In genomic region chr2:241358470-241358869, GRCh38 we compare ENCODE assay signal across 8 cellular contexts. TPM values are rescaled to one million over a fixed set of nuclear protein-coding genes. Genes with fewer than 3 reads are reported as not detected.
DNase-seq lines count a peak whose midpoint lies in the region; ATAC-seq and TF ChIP-seq lines count a peak whose summit lies in the region.

No MANE protein-coding gene starts in this region.

- DNase-seq in COLO829 (ENCODE audit: low spot score) (peak; percentile 67), NOMO-1 treated with DMSO at 0.1 percent for 48 hours (lab: John Stamatoyannopoulos, UW; ENCODE audit: unreplicated experiment) (peak; percentile 86), immature natural killer cell (no peak), AG08396 (ENCODE audit: low spot score) (no peak), posterior cingulate gyrus (no peak), suprapubic skin (ENCODE audit: low spot score in 2 of 2) (no peak)

- no peaks in the 10 kb centered on the region for H3K9me3 ChIP-seq in suprapubic skin

- no peaks in the 10 kb centered on the region for H3K27me3 ChIP-seq in suprapubic skin

- TF ChIP-seq EP300 in suprapubic skin (IDR thresholded peaks at IDR 0.05) = no peak

- H3K4me1 ChIP-seq in suprapubic skin = peaks cover 41% of the 10 kb centered on the region

- H3K9me3 Mint-ChIP-seq in immature natural killer cell = no peaks in the 10 kb centered on the region

- peaks cover 0 to 4% (median 3%) of the 10 kb centered on the region in 3 donors for H3K27me3 Mint-ChIP-seq in immature natural killer cell (ENCODE audit: low read depth in 3 of 3)

- peaks cover 3% of the 10 kb centered on the region for H3K36me3 ChIP-seq in suprapubic skin

- TF ChIP-seq CTCF in suprapubic skin (IDR thresholded peaks at IDR 0.05) = no peak

- no peak for TF ChIP-seq POLR2A in suprapubic skin (IDR thresholded peaks at IDR 0.05)

- ATAC-seq in GM21381 (IDR thresholded peaks at IDR 0.05; ENCODE audit: unreplicated experiment) (peak; percentile 28), GM21737 (IDR thresholded peaks at IDR 0.05; ENCODE audit: unreplicated experiment) (no peak)

- H3K4me1 Mint-ChIP-seq in immature natural killer cell = peaks cover 10 to 11% of the 10 kb centered on the region in 2 donors

- H3K27ac Mint-ChIP-seq in immature natural killer cell = no peak overlapping the region

- H3K4me3 ChIP-seq in suprapubic skin = no peak overlapping the region

- 72% methylated on average over 5 of the region's 5 CpGs for WGBS in suprapubic skin

- H3K36me3 Mint-ChIP-seq in immature natural killer cell = peaks cover 0 to 6% (median 4%) of the 10 kb centered on the region in 3 donors

- H3K27ac ChIP-seq in suprapubic skin = no peak overlapping the region

- intact Hi-C loops in posterior cingulate gyrus (cut with DNase I) = loop anchor here (5.0 kb wide), 1 partner anchor 41 kb away; the partner anchor contains the start of genes HDLBP and SEPTIN2

- H3K4me3 Mint-ChIP-seq in immature natural killer cell = peak overlapping the region in 3 of 5 donors; percentile 4 to 42 (median 22)

RNA-seq across cellular contexts. Expression of gene FARP2, which starts 2.4 kb away (rescaled TPM):
- polyA plus RNA-seq in immature natural killer cell = 1 to 10 TPM; 5.3 to 8.3 (median 8.2) TPM
- total RNA-seq in suprapubic skin = 100 to 1,000 TPM in 2 of 4 donors, 10 to 100 TPM in 2; 70.0 to 185 (median 95.5) TPM

RNA-seq across cellular contexts. Expression of gene SEPTIN2, which starts 42.7 kb away (rescaled TPM):
- 100 to 1,000 TPM; 204 to 249 (median 207) TPM for polyA plus RNA-seq in immature natural killer cell
- total RNA-seq in suprapubic skin = 100 to 1,000 TPM; 126 to 233 (median 165) TPM

RNA-seq across cellular contexts. Expression of gene HDLBP, which starts 43.0 kb away (rescaled TPM):
- 10 to 100 TPM; 20.4 to 71.7 (median 31.5) TPM for polyA plus RNA-seq in immature natural killer cell
- total RNA-seq in suprapubic skin = 100 to 1,000 TPM; 263 to 400 (median 287) TPM

Comparison
In these comparisons a context has a peak if more than half of its experiments do, and no peak if none do; other contexts are left out.
1. DNase-seq: peak in COLO829 (single experiment) and NOMO-1 treated with DMSO at 0.1 percent for 48 hours (single experiment); none in immature natural killer cell (0 of 3), AG08396 (single experiment), posterior cingulate gyrus (0 of 10) and suprapubic skin (0 of 2).